22 cellular contexts compared by ENCODE assay signal in genomic region chr5:137336161-137336560, GRCh38.
"Had no signal": no experiment of that assay in that cellular context is flagged by ENCODE, and none has a peak within 500 bp of the region (broad histone marks: within the 10 kb centered on the region; RNA-seq: fewer than 3 reads in every experiment).

No MANE protein-coding gene starts in this region.

- H3K4me1 ChIP-seq: esophagus squamous epithelium, upper lobe of left lung, vagina had no signal

- H3K9me3 ChIP-seq: esophagus squamous epithelium, upper lobe of left lung, vagina had no signal

- H3K36me3 Mint-ChIP-seq: activated naive CD4-positive, alpha-beta T cell treated with anti-CD3 and anti-CD28 coated beads, Interleukin-2, amount 10 ng/mL, durations not matched to agents 7 days and 5 days; activated naive CD8-positive, alpha-beta T cell treated with anti-CD3 and anti-CD28 coated beads, Interleukin-2, amount 10 ng/mL, durations not matched to agents 7 days and 5 days; memory B cell; natural killer cell had no signal

- H3K4me1 Mint-ChIP-seq: activated naive CD4-positive, alpha-beta T cell treated with anti-CD3 and anti-CD28 coated beads, Interleukin-2, amount 10 ng/mL, durations not matched to agents 7 days and 5 days; activated naive CD8-positive, alpha-beta T cell treated with anti-CD3 and anti-CD28 coated beads, Interleukin-2, amount 10 ng/mL, durations not matched to agents 7 days and 5 days; memory B cell; natural killer cell had no signal

- H3K27ac ChIP-seq: epithelial cell of prostate, esophagus squamous epithelium, hepatocyte, upper lobe of left lung, vagina had no signal

- H3K4me3 Mint-ChIP-seq: activated naive CD4-positive, alpha-beta T cell treated with anti-CD3 and anti-CD28 coated beads, Interleukin-2, amount 10 ng/mL, durations not matched to agents 7 days and 5 days; activated naive CD8-positive, alpha-beta T cell treated with anti-CD3 and anti-CD28 coated beads, Interleukin-2, amount 10 ng/mL, durations not matched to agents 7 days and 5 days; memory B cell; natural killer cell had no signal

- H3K9me3 Mint-ChIP-seq: activated naive CD4-positive, alpha-beta T cell treated with anti-CD3 and anti-CD28 coated beads, Interleukin-2, amount 10 ng/mL, durations not matched to agents 7 days and 5 days; activated naive CD8-positive, alpha-beta T cell treated with anti-CD3 and anti-CD28 coated beads, Interleukin-2, amount 10 ng/mL, durations not matched to agents 7 days and 5 days; memory B cell; natural killer cell had no signal

- H2AFZ ChIP-seq: hepatocyte had no signal

- H3K4me3 ChIP-seq: esophagus squamous epithelium, hepatocyte, upper lobe of left lung, vagina had no signal

- H3K27me3 ChIP-seq: esophagus squamous epithelium, hepatocyte, upper lobe of left lung, vagina had no signal

- H3K36me3 ChIP-seq: esophagus squamous epithelium, upper lobe of left lung, vagina had no signal

- H3K79me2 ChIP-seq: hepatocyte had no signal

- H3K4me2 ChIP-seq: hepatocyte had no signal

- DNase-seq: activated CD4-positive, alpha-beta T cell treated with anti-CD3 and anti-CD28 coated beads for 4 hours; activated CD4-positive, alpha-beta T cell treated with anti-CD3 and anti-CD28 coated beads, Interleukin-2, amount 50 U/mL, for 4 hours; activated effector memory CD4-positive, alpha-beta T cell treated with Interleukin-2 at 50 U/mL for 16 hours; activated naive CD4-positive, alpha-beta T cell treated with anti-CD3 and anti-CD28 coated beads, Interleukin-2, amount 10 ng/mL, durations not matched to agents 7 days and 5 days; activated naive CD8-positive, alpha-beta T cell treated with anti-CD3 and anti-CD28 coated beads, Interleukin-2, amount 10 ng/mL, durations not matched to agents 7 days and 5 days; activated T-cell treated with anti-CD3 and anti-CD28 coated beads for 4 hours; amniotic stem cell; central memory CD4-positive, alpha-beta T cell; dermis blood vessel endothelial cell; effector CD8-positive, alpha-beta T cell; esophagus squamous epithelium; foreskin melanocyte; natural killer cell; right cardiac atrium; stimulated activated CD4-positive, alpha-beta T cell treated with anti-CD3 and anti-CD28 coated beads, Interleukin-4, amount 100 ng/mL, for 1 hour; stimulated activated naive CD8-positive, alpha-beta T cell treated with anti-CD3 and anti-CD28 coated beads, Interleukin-15, Interleukin-2, amounts not matched to agents 100 U/mL and 50 U/mL, for 24 hours; T-helper 1 cell; upper lobe of left lung had no signal

- ATAC-seq: natural killer cell; right cardiac atrium; stimulated activated naive CD8-positive, alpha-beta T cell treated with anti-CD3 and anti-CD28 coated beads, Interleukin-15, Interleukin-2, amounts not matched to agents 100 U/mL and 50 U/mL, for 24 hours had no signal

- H3K27me3 Mint-ChIP-seq: activated naive CD4-positive, alpha-beta T cell treated with anti-CD3 and anti-CD28 coated beads, Interleukin-2, amount 10 ng/mL, durations not matched to agents 7 days and 5 days had no signal
